In the genomic region with DNA sequence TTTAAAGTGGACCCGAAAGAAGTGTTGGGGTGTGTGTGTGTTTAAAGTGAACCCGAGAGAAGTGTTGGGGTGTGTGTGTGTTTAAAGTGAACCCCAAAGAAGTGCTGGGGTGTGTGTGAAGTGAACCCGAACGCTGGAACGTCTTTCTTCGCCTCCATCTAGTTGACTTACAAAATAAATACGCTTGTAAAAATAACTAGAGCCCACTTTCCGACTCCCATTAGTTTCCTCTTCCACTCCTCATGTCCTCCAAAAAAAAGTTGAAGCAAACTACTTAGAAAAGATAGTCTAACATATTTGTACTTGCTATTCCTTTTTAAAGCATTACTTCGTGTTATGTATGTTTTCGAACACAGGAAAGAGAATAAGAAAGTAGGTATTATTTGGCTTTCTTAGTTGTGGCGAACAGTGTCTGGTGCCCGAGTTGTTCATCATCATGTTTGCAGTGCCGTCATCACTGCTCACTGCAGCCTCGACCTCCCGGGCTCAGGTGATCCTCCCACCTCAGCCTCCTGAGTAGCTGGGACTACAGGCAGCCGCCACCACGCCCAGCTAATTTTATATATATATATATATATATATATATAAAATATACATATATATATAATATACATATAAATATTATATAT, we compare ENCODE assay signal across 8 cellular contexts. TPM values are rescaled to one million over a fixed set of nuclear protein-coding genes. Genes with fewer than 3 reads are reported as not detected.
A peak's percentile ranks its signal among the peaks of the same experiment; 100 is the strongest.
DNase-seq lines count a peak whose midpoint lies in the region; ATAC-seq and TF ChIP-seq lines count a peak whose summit lies in the region.

No MANE protein-coding gene starts in this region.

- peaks cover 54% of the 10 kb centered on the region for H3K79me2 ChIP-seq in MM.1S (ENCODE audit: low read length)

- H3F3A ChIP-seq in MM.1S (ENCODE audit: insufficient read depth, low read length) = peaks cover 25% of the 10 kb centered on the region

- peak overlapping the region; percentile 64 for H3K4me2 ChIP-seq in MM.1S (ENCODE audit: low read depth, low read length)

- H2AFZ ChIP-seq in MM.1S (ENCODE audit: low read length) = peak overlapping the region; percentile 85

- H3K27me3 ChIP-seq in GM06990 (replicated peaks; ENCODE audit: control insufficient read depth, insufficient read depth, low read length) = no peaks in the 10 kb centered on the region
- H3K27me3 ChIP-seq in MM.1S (replicated peaks; ENCODE audit: insufficient read depth, low read length) = no peaks in the 10 kb centered on the region

- peak; percentile 34 for ATAC-seq in stimulated activated effector memory CD8-positive, alpha-beta T cell treated with anti-CD3 and anti-CD28 coated beads, Interleukin-12 subunit alpha, Interleukin-12 subunit beta, amount 100 ng/mL, for 72 hours
- no peak for ATAC-seq in HG03196 (IDR thresholded peaks at IDR 0.05; ENCODE audit: unreplicated experiment)
- no peak for ATAC-seq in GM19455 (IDR thresholded peaks at IDR 0.05; ENCODE audit: unreplicated experiment)

- H3K4me1 ChIP-seq in MM.1S (ENCODE audit: low read length) = peaks cover 7% of the 10 kb centered on the region

- no peaks in the 10 kb centered on the region for H4K20me1 ChIP-seq in MM.1S (ENCODE audit: insufficient read depth, low read length)

- H3K4me3 Mint-ChIP-seq in immature natural killer cell = peak overlapping the region; percentile 93 to 98 (median 96)
- H3K4me3 Mint-ChIP-seq in stimulated activated effector memory CD8-positive, alpha-beta T cell treated with anti-CD3 and anti-CD28 coated beads, Interleukin-12 subunit alpha, Interleukin-12 subunit beta, amount 100 ng/mL, for 72 hours = peak overlapping the region; percentile 87

- H3K9me2 ChIP-seq in MM.1S (replicated peaks; ENCODE audit: insufficient read depth, low read length) = no peaks in the 10 kb centered on the region

- H3K27ac ChIP-seq in MM.1S (ENCODE audit: low read length) = peak overlapping the region; percentile 83; the same call in 1 of the 2 replicates

- peak; percentile 51 for DNase-seq in GM06990 (ENCODE audit: extremely low read depth, insufficient read length)
- DNase-seq in MM.1S = no peak
- peak; percentile 35 for DNase-seq in activated naive CD4-positive, alpha-beta T cell treated with anti-CD3 and anti-CD28 coated beads, Interleukin-2, amount 50 U/mL, for 16 hours
- peak; percentile 31 to 46 (median 42) for DNase-seq in immature natural killer cell
- DNase-seq in stimulated activated effector memory CD8-positive, alpha-beta T cell treated with anti-CD3 and anti-CD28 coated beads, Interleukin-12 subunit alpha, Interleukin-12 subunit beta, amount 100 ng/mL, for 72 hours (ENCODE audit: low spot score in 2 of 2) = peak in 1 of 2 donors; percentile 55
- no peak for DNase-seq in NCI-H446 treated with DMSO at 0.1 percent for 48 hours (lab: John Stamatoyannopoulos, UW)

- H3K27ac Mint-ChIP-seq in immature natural killer cell = peak overlapping the region; percentile 97 to 100 (median 98)
- H3K27ac Mint-ChIP-seq in stimulated activated effector memory CD8-positive, alpha-beta T cell treated with anti-CD3 and anti-CD28 coated beads, Interleukin-12 subunit alpha, Interleukin-12 subunit beta, amount 100 ng/mL, for 72 hours = peak overlapping the region; percentile 98

- no peaks in the 10 kb centered on the region for H3K9me3 ChIP-seq in MM.1S (replicated peaks; ENCODE audit: insufficient read depth, low read length)

- TF ChIP-seq CTCF in GM06990 (IDR thresholded peaks at IDR 0.05; ENCODE audit: insufficient read depth, low read length, poor library complexity, severe bottlenecking) = no peak
- no peak for TF ChIP-seq CTCF in MM.1S (IDR thresholded peaks at IDR 0.05; ENCODE audit: low read length)

- H3K36me3 Mint-ChIP-seq in immature natural killer cell = peaks cover 0 to 3% (median 0%) of the 10 kb centered on the region in 3 donors
- H3K36me3 Mint-ChIP-seq in stimulated activated effector memory CD8-positive, alpha-beta T cell treated with anti-CD3 and anti-CD28 coated beads, Interleukin-12 subunit alpha, Interleukin-12 subunit beta, amount 100 ng/mL, for 72 hours = peaks cover 27% of the 10 kb centered on the region

- H3K36me3 ChIP-seq in GM06990 (ENCODE audit: control insufficient read depth, insufficient read depth, low read length) (no peaks in the 10 kb centered on the region; the same call in 1 of the 2 replicates), MM.1S (replicated peaks; ENCODE audit: insufficient read depth, low read length) (no peaks in the 10 kb centered on the region)

- H3K9me3 Mint-ChIP-seq in immature natural killer cell = no peaks in the 10 kb centered on the region
- H3K9me3 Mint-ChIP-seq in stimulated activated effector memory CD8-positive, alpha-beta T cell treated with anti-CD3 and anti-CD28 coated beads, Interleukin-12 subunit alpha, Interleukin-12 subunit beta, amount 100 ng/mL, for 72 hours = no peaks in the 10 kb centered on the region

- peak overlapping the region; percentile 79 for H3K4me3 ChIP-seq in GM06990 (replicated peaks; ENCODE audit: low read depth, low read length)
- peak overlapping the region; percentile 83 for H3K4me3 ChIP-seq in MM.1S (ENCODE audit: low read length)

- H3K9ac ChIP-seq in MM.1S (ENCODE audit: low read length) = peak overlapping the region; percentile 92

- peaks cover 54 to 62% of the 10 kb centered on the region in 2 donors for H3K4me1 Mint-ChIP-seq in immature natural killer cell
- peaks cover 28% of the 10 kb centered on the region for H3K4me1 Mint-ChIP-seq in stimulated activated effector memory CD8-positive, alpha-beta T cell treated with anti-CD3 and anti-CD28 coated beads, Interleukin-12 subunit alpha, Interleukin-12 subunit beta, amount 100 ng/mL, for 72 hours

- H3K27me3 Mint-ChIP-seq in immature natural killer cell (ENCODE audit: low read depth in 3 of 3) = peaks cover 10 to 21% (median 11%) of the 10 kb centered on the region in 3 donors

RNA-seq across cellular contexts. Expression of gene LRCH3, which starts 1.1 kb away (rescaled TPM):
- 10 to 100 TPM in 1 of 3 donors, 1 to 10 TPM in 2; 4.5 to 26.3 (median 7.2) TPM for polyA plus RNA-seq in immature natural killer cell

RNA-seq across cellular contexts. Expression of gene FYTTD1, which starts 42.5 kb away (rescaled TPM):
- 100 to 1,000 TPM; 103 to 144 (median 141) TPM for polyA plus RNA-seq in immature natural killer cell

RNA-seq across cellular contexts. Expression of gene RUBCN, which starts 55.4 kb away (rescaled TPM):
- polyA plus RNA-seq in immature natural killer cell = 10 to 100 TPM in 2 of 3 donors, 1 to 10 TPM in 1; 8.9 to 29.9 (median 10.9) TPM

Comparison
In these comparisons a context has a peak if more than half of its experiments do, and no peak if none do; other contexts are left out.
1. DNase-seq: peak in GM06990 (single experiment), activated naive CD4-positive, alpha-beta T cell treated with anti-CD3 and anti-CD28 coated beads, Interleukin-2, amount 50 U/mL, for 16 hours (single experiment) and immature natural killer cell (3 of 3); none in MM.1S (single experiment) and NCI-H446 treated with DMSO at 0.1 percent for 48 hours (single experiment).